26 cellular contexts compared by ENCODE assay signal in the genomic region with DNA sequence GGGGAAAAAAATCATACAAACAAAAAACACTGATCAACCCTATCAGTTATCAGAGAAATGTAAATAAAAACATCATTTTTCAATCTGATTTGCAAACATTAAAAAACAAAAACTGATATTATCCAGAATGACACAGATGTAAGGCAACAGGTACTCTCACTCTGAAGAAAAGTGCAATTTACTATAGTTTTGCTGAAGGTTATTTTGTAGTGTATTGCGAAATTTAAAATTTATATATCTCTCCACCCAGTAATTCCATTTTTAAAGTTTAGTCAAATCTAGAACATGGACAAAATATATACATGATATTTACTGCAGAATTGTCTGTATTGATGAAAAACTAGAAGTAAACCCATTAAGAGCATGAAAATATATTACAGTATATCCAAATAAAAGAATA.
"Had no signal": no experiment of that assay in that cellular context is flagged by ENCODE, and none has a peak within 500 bp of the region (broad histone marks: within the 10 kb centered on the region; RNA-seq: fewer than 3 reads in every experiment).

No MANE protein-coding gene starts in this region.

- H3K27ac ChIP-seq: epithelial cell of prostate, esophagus squamous epithelium, gastrocnemius medialis, heart right ventricle, left lung, lower lobe of right lung had no signal

- DNase-seq: cortex of kidney; effector CD8-positive, alpha-beta T cell; effector memory CD8-positive, alpha-beta T cell; endodermal cell; erythroblast; esophagus squamous epithelium; foreskin fibroblast; foreskin melanocyte; gastrocnemius medialis; glutamatergic neuron; head of caudate nucleus; heart right ventricle; hippocampal formation; left cardiac atrium; left lung; left ventricle myocardium superior; lower lobe of right lung; mesenchymal stem cell; mucosa of descending colon; naive B cell; naive thymus-derived CD8-positive, alpha-beta T cell had no signal

- H3K9me3 ChIP-seq: esophagus squamous epithelium, gastrocnemius medialis, heart right ventricle, left lung, lower lobe of right lung, mucosa of descending colon had no signal

- H3K4me1 ChIP-seq: esophagus squamous epithelium, gastrocnemius medialis, heart right ventricle, left lung, lower lobe of right lung had no signal

- ATAC-seq: effector memory CD8-positive, alpha-beta T cell; esophagus mucosa; gastrocnemius medialis; heart right ventricle; left cardiac atrium; left lung; left ventricle myocardium superior; lower lobe of right lung; mucosa of descending colon; naive thymus-derived CD8-positive, alpha-beta T cell had no signal

- H3K27me3 ChIP-seq: esophagus squamous epithelium, gastrocnemius medialis, heart right ventricle, left lung had no signal

- FAIRE-seq: endometrium, islet of Langerhans, keratinocyte had no signal

- H3K4me3 ChIP-seq: esophagus squamous epithelium, gastrocnemius medialis, heart right ventricle, left lung, lower lobe of right lung, mucosa of descending colon had no signal
